17 cellular contexts compared by ENCODE assay signal in genomic region chr2:231384970-231385369, GRCh38. TPM values are rescaled to one million over a fixed set of nuclear protein-coding genes. Genes with fewer than 3 reads are reported as not detected.
DNase-seq lines count a peak whose midpoint lies in the region; ATAC-seq and TF ChIP-seq lines count a peak whose summit lies in the region.
"Had no signal": no experiment of that assay in that cellular context is flagged by ENCODE, and none has a peak within 500 bp of the region (broad histone marks: within the 10 kb centered on the region; RNA-seq: fewer than 3 reads in every experiment).

No MANE protein-coding gene starts in this region.

- peaks cover 6% of the 10 kb centered on the region; the same call in 1 of the 2 replicates for H3K4me1 ChIP-seq in HEK293 (ENCODE audit: control insufficient read depth, insufficient read depth, low read length)
- no peaks in the 10 kb centered on the region for H3K4me1 ChIP-seq in CD8-positive, alpha-beta memory T cell (ENCODE audit: insufficient read depth, low read length)

- CTCF ChIA-PET in HEK293 (lab: Yijun Ruan, JAX), result interaction anchor here (1.7 kb wide), 1 partner anchor 23 kb away, joined by 4 read pairs; no protein-coding TSS in a partner anchor
- CTCF ChIA-PET in CD8-positive, alpha-beta memory T cell (lab: Charles Lee), result no interaction called here

- TF ChIP-seq CTCF in AG10803 (conservative IDR thresholded peaks at IDR 0.05; ENCODE audit: low read length) (no peak), HEK293 (tag by site-specific recombination; IDR thresholded peaks at IDR 0.05) (no peak), foreskin fibroblast (IDR thresholded peaks at IDR 0.05; ENCODE audit: low read depth, low read length) (no peak)

- H3K27ac Mint-ChIP-seq in CD8-positive, alpha-beta memory T cell, result no peak overlapping the region
- H3K27ac Mint-ChIP-seq: T-cell had no signal

- H3K4me3 ChIP-seq in AG10803 (ENCODE audit: low read length) (no peak overlapping the region), HEK293 (ENCODE audit: low read depth, low read length) (no peak overlapping the region), foreskin fibroblast (ENCODE audit: low read depth in 1 of 2, low read length in 2 of 2) (no peak overlapping the region)
- H3K4me3 ChIP-seq in CD8-positive, alpha-beta memory T cell (ENCODE audit: low read length), result no peak overlapping the region

- peaks cover 0 to 7% of the 10 kb centered on the region in 2 donors for H3K27me3 Mint-ChIP-seq in CD8-positive, alpha-beta memory T cell

- H3K27ac ChIP-seq in HEK293 (ENCODE audit: extremely low read depth, low read depth, low read length), result no peak overlapping the region
- H3K27ac ChIP-seq in CD8-positive, alpha-beta memory T cell (ENCODE audit: low read depth, low read length), result no peak overlapping the region

- POLR2A ChIA-PET in HEK293 (lab: Yijun Ruan, JAX), result no interaction called here
- POLR2A ChIA-PET in CD8-positive, alpha-beta memory T cell (lab: Charles Lee), result no interaction called here

- H3K36me3 Mint-ChIP-seq in CD8-positive, alpha-beta memory T cell, result peaks cover 0 to 12% (median 0%) of the 10 kb centered on the region in 3 donors
- H3K36me3 Mint-ChIP-seq: T-cell had no signal

- no peak overlapping the region for H3K4me3 Mint-ChIP-seq in CD8-positive, alpha-beta memory T cell
- H3K4me3 Mint-ChIP-seq: T-cell had no signal

- no peaks in the 10 kb centered on the region for H3K9me3 ChIP-seq in HEK293 (ENCODE audit: control insufficient read depth, insufficient read depth, low read depth, low read length)
- H3K9me3 ChIP-seq in CD8-positive, alpha-beta memory T cell (ENCODE audit: low read length), result no peaks in the 10 kb centered on the region

- no peak for ATAC-seq in GM21515 (IDR thresholded peaks at IDR 0.05; ENCODE audit: unreplicated experiment)
- ATAC-seq: HCT116, T-cell had no signal

- H3K9me3 Mint-ChIP-seq in CD8-positive, alpha-beta memory T cell, result peaks cover 5 to 8% (median 6%) of the 10 kb centered on the region in 5 donors

- peak; percentile 15 for DNase-seq in AG10803 (ENCODE audit: low read depth)
- peak; percentile 34 for DNase-seq in RKO (ENCODE audit: low spot score)
- DNase-seq in foreskin fibroblast, result peak; percentile 35 to 65
- DNase-seq in CD8-positive, alpha-beta memory T cell, result no peak
- DNase-seq in stimulated activated CD4-positive, alpha-beta T cell treated with anti-CD3 and anti-CD28 coated beads, Interleukin-12 subunit alpha, Interleukin-12 subunit beta, amount 100 ng/mL, for 4 hours, result no peak
- no peak for DNase-seq in hypothalamus (lab: John Stamatoyannopoulos, UW)
- DNase-seq: C1 segment of cervical spinal cord, Karpas-422, NCI-H1436 treated with DMSO at 0.1 percent for 48 hours, NCI-H2029 treated with DMSO at 0.1 percent for 48 hours, NCI-H510A treated with DMSO at 0.1 percent for 48 hours, Right ventricle myocardium superior, SK-N-SH, T-cell had no signal

- no peaks in the 10 kb centered on the region for H3K27me3 ChIP-seq in CD8-positive, alpha-beta memory T cell (ENCODE audit: insufficient read depth, low read length, poor library complexity, severe bottlenecking)

- no peaks in the 10 kb centered on the region for H3K36me3 ChIP-seq in HEK293 (ENCODE audit: control insufficient read depth in 2 of 2, insufficient read depth in 1 of 2, low read length in 2 of 2)
- no peaks in the 10 kb centered on the region for H3K36me3 ChIP-seq in CD8-positive, alpha-beta memory T cell (ENCODE audit: insufficient read depth, low read length)

- H3K4me1 Mint-ChIP-seq in CD8-positive, alpha-beta memory T cell, result no peaks in the 10 kb centered on the region
- H3K4me1 Mint-ChIP-seq: T-cell had no signal

TF ChIP-seq in HEK293, 187 proteins besides CTCF, POLR2A, EP300 and RAD21:
- TF ChIP-seq ZNF184 (tag by site-specific recombination; IDR thresholded peaks at IDR 0.05) (peak; percentile 100), REST (tag by site-specific recombination; IDR thresholded peaks at IDR 0.05) (no peak), SETDB1 (IDR thresholded peaks at IDR 0.05; ENCODE audit: insufficient read length, low read length) (peak; percentile 42), TRIM28 (IDR thresholded peaks at IDR 0.05; ENCODE audit: borderline replicate concordance, low read length) (peak; percentile 82; the same call in 1 of the 2 replicates)

RNA-seq across cellular contexts. Expression of gene B3GNT7, which starts 10.5 kb away (rescaled TPM):
- total RNA-seq in CD8-positive, alpha-beta memory T cell, result under 1 TPM; 0.13 to 0.16 TPM
- polyA plus RNA-seq in CD8-positive, alpha-beta memory T cell, result 0.14 TPM

Comparison
In these comparisons a context has a peak if more than half of its experiments do, and no peak if none do; other contexts are left out.
1. DNase-seq: peak in AG10803 (single experiment), RKO (single experiment) and foreskin fibroblast (2 of 2); none in CD8-positive, alpha-beta memory T cell (0 of 5), stimulated activated CD4-positive, alpha-beta T cell treated with anti-CD3 and anti-CD28 coated beads, Interleukin-12 subunit alpha, Interleukin-12 subunit beta, amount 100 ng/mL, for 4 hours (single experiment) and hypothalamus (0 of 51).